21 cellular contexts compared by ENCODE assay signal in the genomic region with DNA sequence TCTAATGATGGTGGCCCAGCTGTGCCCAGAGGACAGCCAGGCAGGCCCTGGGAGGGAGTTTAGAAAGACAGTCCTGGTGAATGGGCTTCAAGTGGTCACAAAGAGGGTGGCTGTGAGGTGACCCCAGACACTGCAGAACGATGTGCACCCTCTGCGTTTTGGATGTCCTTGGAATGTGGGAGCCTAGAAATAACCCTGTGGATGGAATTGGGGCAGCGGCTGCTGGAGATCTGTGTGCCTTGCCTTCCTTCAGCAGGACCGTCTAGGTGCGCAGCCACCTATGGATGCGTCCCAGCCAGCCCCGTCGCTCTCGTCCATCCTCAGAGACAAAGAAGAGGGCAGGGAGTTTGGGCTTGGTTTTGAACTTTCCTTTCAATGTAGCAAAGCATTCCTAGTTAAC. TPM values are rescaled to one million over a fixed set of nuclear protein-coding genes. Genes with fewer than 3 reads are reported as not detected.
DNase-seq lines count a peak whose midpoint lies in the region; TF ChIP-seq lines count a peak whose summit lies in the region.
"Had no signal": no experiment of that assay in that cellular context is flagged by ENCODE, and none has a peak within 500 bp of the region (broad histone marks: within the 10 kb centered on the region; RNA-seq: fewer than 3 reads in every experiment).

No MANE protein-coding gene starts in this region.

- no peak for TF ChIP-seq POLR2A in breast epithelium (IDR thresholded peaks at IDR 0.05)

- no peaks in the 10 kb centered on the region for H3K9me3 ChIP-seq in breast epithelium
- H3K9me3 ChIP-seq in mammary epithelial cell (replicated peaks; ENCODE audit: insufficient read depth, low read length): no peaks in the 10 kb centered on the region
- no peaks in the 10 kb centered on the region for H3K9me3 ChIP-seq in muscle layer of duodenum (ENCODE audit: control insufficient read depth in 1 of 2, low read length in 2 of 2)
- no peaks in the 10 kb centered on the region for H3K9me3 ChIP-seq in subcutaneous abdominal adipose tissue (ENCODE audit: control insufficient read depth in 5 of 5, low read length in 5 of 5)
- H3K9me3 ChIP-seq: body of pancreas, lower lobe of right lung, pancreas had no signal

- dilution Hi-C loops in mammary epithelial cell (cut with HindIII; ENCODE audit: low sequenced_read_pairs): no loop called here

- peaks cover 14% of the 10 kb centered on the region for H3K36me3 ChIP-seq in breast epithelium
- peaks cover 2% of the 10 kb centered on the region for H3K36me3 ChIP-seq in mammary epithelial cell (ENCODE audit: insufficient read depth, low read length)
- H3K36me3 ChIP-seq in muscle layer of duodenum (ENCODE audit: control insufficient read depth in 1 of 2, insufficient read depth in 2 of 2, low read length in 2 of 2): peaks cover 49 to 54% of the 10 kb centered on the region in 2 donors
- peaks cover 0 to 56% (median 56%) of the 10 kb centered on the region in 5 donors for H3K36me3 ChIP-seq in subcutaneous abdominal adipose tissue (ENCODE audit: control insufficient read depth in 5 of 5, insufficient read depth in 5 of 5, low read length in 5 of 5)

- in situ Hi-C loops in mammary epithelial cell (cut with MboI; ENCODE audit: low sequenced_read_pairs in 2 of 2): no loop called here

- H3K4me2 ChIP-seq in mammary epithelial cell (ENCODE audit: insufficient read depth, low read depth, low read length): no peak overlapping the region
- H3K4me2 ChIP-seq: hepatocyte had no signal

- peak overlapping the region; percentile 24 to 97 (median 94) for H3K27ac Mint-ChIP-seq in brain
- H3K27ac Mint-ChIP-seq in nephron progenitor cell: no peak overlapping the region

- DNase-seq in breast epithelium (ENCODE audit: low spot score in 2 of 2) (peak; percentile 14 to 17), mammary epithelial cell (no peak), nephron progenitor cell (no peak), NCI-H82 (lab: John Stamatoyannopoulos, UW) (no peak), NCI-H774 (lab: John Stamatoyannopoulos, UW) (no peak)
- DNase-seq: activated CD4-positive, alpha-beta T cell treated with anti-CD3 and anti-CD28 coated beads, Interleukin-2, amount 50 U/mL, for 4 hours; GM23248; lower lobe of right lung; MM.1S; NCI-H1436; NCI-H2171 treated with DMSO at 0.1 percent for 48 hours; NCI-H526 treated with DMSO at 0.1 percent for 48 hours; stimulated activated CD4-positive, alpha-beta T cell treated with anti-CD3 and anti-CD28 coated beads, Interleukin-1b, Interleukin-23, amount 100 ng/mL, for 48 hours; stimulated activated naive B cell treated with anti-CD40 and anti-IgM and Interleukin-4, amounts not matched to agents 10 μg/mL and 1 μg/mL and 100 μg/mL, for 72 hours had no signal

- H3K9ac ChIP-seq in mammary epithelial cell (ENCODE audit: insufficient read depth, low read length): no peak overlapping the region
- no peak overlapping the region for H3K9ac ChIP-seq in subcutaneous abdominal adipose tissue (ENCODE audit: low read length in 5 of 5)
- H3K9ac ChIP-seq: GM23248 had no signal

- CTCF ChIA-PET in mammary epithelial cell (lab: Charles Lee; ENCODE audit: low non-redundant PET): no interaction called here

- WGBS in mammary epithelial cell (ENCODE audit: low coverage, missing lambda C conversion rate): 70% methylated on average over 9 of the region's 9 CpGs

- no peak overlapping the region for H3K4me3 ChIP-seq in breast epithelium
- H3K4me3 ChIP-seq in mammary epithelial cell (replicated peaks in 1 of 3; ENCODE audit: insufficient read depth in 1 of 3, low read depth in 2 of 3, low read length in 3 of 3): no peak overlapping the region
- no peak overlapping the region for H3K4me3 ChIP-seq in muscle layer of duodenum (ENCODE audit: low read depth in 1 of 2, low read length in 2 of 2)
- no peak overlapping the region for H3K4me3 ChIP-seq in subcutaneous abdominal adipose tissue (ENCODE audit: low read depth in 1 of 5, low read length in 5 of 5)
- H3K4me3 ChIP-seq: body of pancreas, GM23248, hepatocyte, lower lobe of right lung, pancreas had no signal

- peak overlapping the region in 1 of 2 donors; percentile 45 for H3K27ac ChIP-seq in breast epithelium
- no peak overlapping the region for H3K27ac ChIP-seq in mammary epithelial cell (ENCODE audit: insufficient read depth, low read depth, low read length)
- peak overlapping the region; percentile 60 for H3K27ac ChIP-seq in muscle layer of duodenum (ENCODE audit: low read length)
- H3K27ac ChIP-seq in subcutaneous abdominal adipose tissue (ENCODE audit: low read depth, low read length): peak overlapping the region; percentile 85
- H3K27ac ChIP-seq: body of pancreas, GM23248, hepatocyte, lower lobe of right lung, pancreas had no signal

- peaks cover 17 to 23% of the 10 kb centered on the region in 2 donors for H3K4me1 ChIP-seq in breast epithelium
- peaks cover 31% of the 10 kb centered on the region for H3K4me1 ChIP-seq in mammary epithelial cell (ENCODE audit: insufficient read depth, low read length)
- H3K4me1 ChIP-seq in muscle layer of duodenum (ENCODE audit: control insufficient read depth in 1 of 2, insufficient read depth in 2 of 2, low read length in 2 of 2): peaks cover 0 to 38% of the 10 kb centered on the region in 2 donors
- H3K4me1 ChIP-seq in subcutaneous abdominal adipose tissue (ENCODE audit: control insufficient read depth in 5 of 5, insufficient read depth in 5 of 5, low read length in 5 of 5): peaks cover 7 to 77% (median 51%) of the 10 kb centered on the region in 5 donors

- H3K27me3 ChIP-seq in breast epithelium (no peaks in the 10 kb centered on the region), mammary epithelial cell (ENCODE audit: insufficient read depth, low read length) (no peaks in the 10 kb centered on the region), muscle layer of duodenum (ENCODE audit: low read depth, low read length) (no peaks in the 10 kb centered on the region), subcutaneous abdominal adipose tissue (ENCODE audit: control insufficient read depth in 5 of 5, insufficient read depth in 4 of 5, low read length in 5 of 5) (no peaks in the 10 kb centered on the region)
- H3K27me3 ChIP-seq: body of pancreas, hepatocyte, pancreas had no signal

- H3K36me3 Mint-ChIP-seq in brain: peaks cover 58% of the 10 kb centered on the region
- peaks cover 44% of the 10 kb centered on the region for H3K36me3 Mint-ChIP-seq in nephron progenitor cell (ENCODE audit: low read depth)

- H3K4me3 Mint-ChIP-seq in brain: peak overlapping the region in 3 of 5 experiments; percentile 5 to 20 (median 14)
- no peak overlapping the region for H3K4me3 Mint-ChIP-seq in nephron progenitor cell
- H3K4me3 Mint-ChIP-seq: CD14-positive monocyte; stimulated activated naive B cell treated with anti-CD40 and anti-IgM and Interleukin-4, amounts not matched to agents 10 μg/mL and 1 μg/mL and 100 μg/mL, for 72 hours had no signal

- BruUV-seq in mammary epithelial cell (replicated peaks; lab: Mats Ljungman, UMichigan): no TSS peak

- H3K9me3 Mint-ChIP-seq in brain (no peaks in the 10 kb centered on the region), nephron progenitor cell (no peaks in the 10 kb centered on the region)
- H3K9me3 Mint-ChIP-seq: stimulated activated naive B cell treated with anti-CD40 and anti-IgM and Interleukin-4, amounts not matched to agents 10 μg/mL and 1 μg/mL and 100 μg/mL, for 72 hours had no signal

- peaks cover 90% of the 10 kb centered on the region for H3K4me1 Mint-ChIP-seq in brain
- peaks cover 55% of the 10 kb centered on the region for H3K4me1 Mint-ChIP-seq in nephron progenitor cell

- TF ChIP-seq CTCF in breast epithelium (IDR thresholded peaks at IDR 0.05): no peak
- TF ChIP-seq CTCF in mammary epithelial cell (conservative IDR thresholded peaks at IDR 0.05 in 1 of 2, IDR thresholded peaks at IDR 0.05 in 1 of 2; ENCODE audit: extremely low read depth in 1 of 2, insufficient read depth in 1 of 2, low read depth in 1 of 2, low read length in 2 of 2): no peak
- TF ChIP-seq CTCF in brain (conservative IDR thresholded peaks at IDR 0.05): no peak
- TF ChIP-seq CTCF in nephron progenitor cell (IDR thresholded peaks at IDR 0.05): no peak

- H3K79me2 ChIP-seq in mammary epithelial cell (ENCODE audit: insufficient read depth, low read length): no peaks in the 10 kb centered on the region
- H3K79me2 ChIP-seq: hepatocyte had no signal

- no peaks in the 10 kb centered on the region for H4K20me1 ChIP-seq in mammary epithelial cell (ENCODE audit: insufficient read depth, low read length)

- H2AFZ ChIP-seq in mammary epithelial cell (ENCODE audit: low read depth, low read length): no peak overlapping the region
- H2AFZ ChIP-seq: GM23248, hepatocyte had no signal

- intact Hi-C loops in breast epithelium (cut with DNase I; ENCODE audit: low total_unique reads) (no loop called here), mammary epithelial cell (cut with micrococcal nuclease) (loop anchor here (1.0 kb wide), 2 partner anchors 46 to 83 kb away; a partner anchor contains a TSS)

- no peaks in the 10 kb centered on the region for H3K27me3 Mint-ChIP-seq in brain
- H3K27me3 Mint-ChIP-seq in nephron progenitor cell (ENCODE audit: low read depth, poor library complexity): no peaks in the 10 kb centered on the region
- H3K27me3 Mint-ChIP-seq: stimulated activated naive B cell treated with anti-CD40 and anti-IgM and Interleukin-4, amounts not matched to agents 10 μg/mL and 1 μg/mL and 100 μg/mL, for 72 hours had no signal

RNA-seq across cellular contexts. Expression of a gene that starts 46.5 kb away (rescaled TPM):
- 10 to 100 TPM; 10.9 to 21.0 (median 15.1) TPM for total RNA-seq in breast epithelium
- 10 to 100 TPM in 1 of 2 donors, 1 to 10 TPM in 1; 7.7 to 12.2 TPM for total RNA-seq in mammary epithelial cell
- 4.6 TPM for polyA plus RNA-seq in mammary epithelial cell
- 7.0 TPM for polyA minus RNA-seq in mammary epithelial cell
- 14.7 TPM for polyA plus RNA-seq in brain (ENCODE audit: insufficient read depth, low read depth, low replicate concordance)

Comparison
In these comparisons a context has a peak if more than half of its experiments do, and no peak if none do; other contexts are left out.
1. DNase-seq: peak in breast epithelium (2 of 2); none in mammary epithelial cell (single experiment), nephron progenitor cell (single experiment), NCI-H82 (single experiment) and NCI-H774 (single experiment).